Comparison of ENCODE assay signal across 23 cellular contexts in the genomic region with DNA sequence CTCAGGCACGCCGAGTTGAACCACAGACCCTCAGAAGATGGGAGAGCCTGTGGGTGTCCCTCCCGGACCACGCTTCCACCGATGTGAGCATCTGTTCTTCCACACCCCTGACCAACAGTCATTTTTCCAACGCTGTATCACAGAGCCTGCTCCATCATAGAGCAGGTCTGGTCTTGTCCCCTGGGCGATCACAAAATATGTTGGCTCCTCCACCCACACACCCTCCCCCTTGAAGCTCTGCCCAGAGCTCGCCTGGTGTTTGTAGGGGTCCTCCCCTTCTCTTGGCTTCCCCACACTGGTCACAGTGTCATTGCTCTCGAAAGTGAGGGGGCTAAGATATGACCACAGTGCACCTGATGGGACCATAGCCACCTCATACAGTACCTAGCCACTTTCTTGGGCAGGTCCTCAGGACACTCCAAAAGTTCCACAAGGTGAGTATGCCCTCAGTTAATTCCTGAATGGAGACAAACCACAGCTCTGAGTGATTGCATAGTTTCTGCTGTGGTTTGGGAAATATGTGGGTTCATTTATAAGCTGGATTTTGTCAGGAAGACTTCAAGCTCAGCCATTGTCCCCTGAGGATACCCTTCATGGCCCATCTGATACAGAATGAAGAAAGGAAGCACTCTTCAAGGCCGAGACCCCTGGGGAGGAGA.
"Had no signal": no experiment of that assay in that cellular context is flagged by ENCODE, and none has a peak within 500 bp of the region (broad histone marks: within the 10 kb centered on the region; RNA-seq: fewer than 3 reads in every experiment).

No MANE protein-coding gene starts in this region.

- H3K9me3 ChIP-seq: body of pancreas, left ventricle myocardium inferior, right lobe of liver, upper lobe of right lung had no signal

- H3K27ac ChIP-seq: body of pancreas, hepatocyte, left ventricle myocardium inferior, parathyroid adenoma, right lobe of liver, upper lobe of right lung had no signal

- H3K4me3 Mint-ChIP-seq: activated B cell treated with CpG ODN at 0.5 μM for 24 hours; activated CD4-positive, alpha-beta memory T cell treated with anti-CD3 and anti-CD28 coated beads for 36 hours; activated naive CD4-positive, alpha-beta T cell treated with anti-CD3 and anti-CD28 coated beads for 36 hours; activated naive CD8-positive, alpha-beta T cell treated with anti-CD3 and anti-CD28 coated beads, Interleukin-2, amount 10 ng/mL, durations not matched to agents 7 days and 5 days; dendritic cell treated with granulocyte-macrophage colony-stimulating factor and Interleukin-4, amounts not matched to agents 40 ng/mL and 50 ng/mL, for 4 days; mesothelial cell of epicardium; natural killer cell; stimulated activated naive B cell treated with anti-CD40 and anti-IgM and Interleukin-4, amounts not matched to agents 10 μg/mL and 1 μg/mL and 100 μg/mL, for 72 hours; T-helper 1 cell treated with Interleukin-12 subunit alpha and Interleukin-12 subunit beta and Interleukin-4 antibody, amounts not matched to agents 30 μg/mL and 1 μg/mL, for 36 hours had no signal

- H3K4me1 ChIP-seq: body of pancreas, parathyroid adenoma had no signal

- H3K27ac Mint-ChIP-seq: activated B cell treated with CpG ODN at 0.5 μM for 24 hours; activated CD4-positive, alpha-beta memory T cell treated with anti-CD3 and anti-CD28 coated beads for 36 hours; activated naive CD4-positive, alpha-beta T cell treated with anti-CD3 and anti-CD28 coated beads for 36 hours; activated naive CD8-positive, alpha-beta T cell treated with anti-CD3 and anti-CD28 coated beads, Interleukin-2, amount 10 ng/mL, durations not matched to agents 7 days and 5 days; dendritic cell treated with granulocyte-macrophage colony-stimulating factor and Interleukin-4, amounts not matched to agents 40 ng/mL and 50 ng/mL, for 4 days; mesothelial cell of epicardium; natural killer cell; stimulated activated naive B cell treated with anti-CD40 and anti-IgM and Interleukin-4, amounts not matched to agents 10 μg/mL and 1 μg/mL and 100 μg/mL, for 72 hours; T-helper 1 cell treated with Interleukin-12 subunit alpha and Interleukin-12 subunit beta and Interleukin-4 antibody, amounts not matched to agents 30 μg/mL and 1 μg/mL, for 36 hours had no signal

- H3K36me3 Mint-ChIP-seq: activated naive CD8-positive, alpha-beta T cell treated with anti-CD3 and anti-CD28 coated beads, Interleukin-2, amount 10 ng/mL, durations not matched to agents 7 days and 5 days; mesothelial cell of epicardium had no signal

- H3K36me3 ChIP-seq: left ventricle myocardium inferior, right lobe of liver, upper lobe of right lung had no signal

- H3K4me3 ChIP-seq: body of pancreas, hepatocyte, left ventricle myocardium inferior, right lobe of liver, upper lobe of right lung had no signal

- H2AFZ ChIP-seq: hepatocyte, parathyroid adenoma had no signal

- H3K27me3 ChIP-seq: body of pancreas, hepatocyte, right lobe of liver, upper lobe of right lung had no signal

- H3K9me3 Mint-ChIP-seq: activated B cell treated with CpG ODN at 0.5 μM for 24 hours; activated CD4-positive, alpha-beta memory T cell treated with anti-CD3 and anti-CD28 coated beads for 36 hours; activated naive CD4-positive, alpha-beta T cell treated with anti-CD3 and anti-CD28 coated beads for 36 hours; activated naive CD8-positive, alpha-beta T cell treated with anti-CD3 and anti-CD28 coated beads, Interleukin-2, amount 10 ng/mL, durations not matched to agents 7 days and 5 days; dendritic cell treated with granulocyte-macrophage colony-stimulating factor and Interleukin-4, amounts not matched to agents 40 ng/mL and 50 ng/mL, for 4 days; mesothelial cell of epicardium; natural killer cell; stimulated activated naive B cell treated with anti-CD40 and anti-IgM and Interleukin-4, amounts not matched to agents 10 μg/mL and 1 μg/mL and 100 μg/mL, for 72 hours; T-helper 1 cell treated with Interleukin-12 subunit alpha and Interleukin-12 subunit beta and Interleukin-4 antibody, amounts not matched to agents 30 μg/mL and 1 μg/mL, for 36 hours had no signal

- H3K4me2 ChIP-seq: hepatocyte had no signal

- H3K9ac ChIP-seq: parathyroid adenoma had no signal

- ATAC-seq: body of pancreas; right lobe of liver; stimulated activated naive B cell treated with anti-CD40 and anti-IgM and Interleukin-4, amounts not matched to agents 10 μg/mL and 1 μg/mL and 100 μg/mL, for 72 hours; upper lobe of right lung had no signal

- DNase-seq: activated B cell treated with CpG ODN at 0.5 μM for 24 hours; activated CD4-positive, alpha-beta memory T cell treated with anti-CD3 and anti-CD28 coated beads for 36 hours; activated CD4-positive, alpha-beta T cell treated with anti-CD3 and anti-CD28 coated beads for 4 hours; activated effector memory CD4-positive, alpha-beta T cell treated with Interleukin-2 at 50 U/mL for 16 hours; activated naive CD4-positive, alpha-beta T cell treated with anti-CD3 and anti-CD28 coated beads for 36 hours; activated naive CD8-positive, alpha-beta T cell treated with anti-CD3 and anti-CD28 coated beads, Interleukin-2, amount 10 ng/mL, durations not matched to agents 7 days and 5 days; activated T-cell treated with anti-CD3 and anti-CD28 coated beads, Interleukin-2, amount 50 U/mL, for 48 hours; amygdala; body of pancreas; effector CD4-positive, alpha-beta T cell; glutamatergic neuron; left ventricle myocardium inferior; natural killer cell; right lobe of liver; small intestine; stimulated activated CD4-positive, alpha-beta T cell treated with anti-CD3 and anti-CD28 coated beads, Interleukin-2, amount 100 ng/mL, for 24 hours; stimulated activated naive B cell treated with anti-CD40 and anti-IgM and Interleukin-4, amounts not matched to agents 10 μg/mL and 1 μg/mL and 100 μg/mL, for 72 hours; upper lobe of right lung had no signal
